In genomic region chr7:26858229-26858568, GRCh38 we compare ENCODE assay signal across 10 cellular contexts. TPM values are rescaled to one million over a fixed set of nuclear protein-coding genes. Genes with fewer than 3 reads are reported as not detected.
A peak's percentile ranks its signal among the peaks of the same experiment; 100 is the strongest.
DNase-seq lines count a peak whose midpoint lies in the region; ATAC-seq, FAIRE-seq and TF ChIP-seq lines count a peak whose summit lies in the region.
"Had no signal": no experiment of that assay in that cellular context is flagged by ENCODE, and none has a peak within 500 bp of the region (broad histone marks: within the 10 kb centered on the region; RNA-seq: fewer than 3 reads in every experiment).

No MANE protein-coding gene starts in this region.

- no peaks in the 10 kb centered on the region for H3K9me3 Mint-ChIP-seq in MCF 10A (ENCODE audit: unreplicated experiment)
- no peaks in the 10 kb centered on the region for H3K9me3 Mint-ChIP-seq in osteocyte (ENCODE audit: unreplicated experiment)

- H3K27me3 ChIP-seq in stomach, result peaks cover 0 to 28% (median 0%) of the 10 kb centered on the region in 3 donors

- TF ChIP-seq EP300 in stomach (IDR thresholded peaks at IDR 0.05), result no peak

- H3K36me3 ChIP-seq in kidney (ENCODE audit: control insufficient read depth in 1 of 2, insufficient read depth in 2 of 2, low read length in 2 of 2), result no peaks in the 10 kb centered on the region
- H3K36me3 ChIP-seq in stomach, result no peaks in the 10 kb centered on the region

- peak overlapping the region in 1 of 2 donors; percentile 84 for H3K9ac ChIP-seq in kidney (ENCODE audit: low read length in 2 of 2)

- intact Hi-C loops in MCF 10A (cut with micrococcal nuclease) (loop anchor here (1.0 kb wide), 1 partner anchor 240 kb away; no protein-coding TSS in a partner anchor), kidney (cut with DNase I) (loop anchor here (10.0 kb wide), 1 partner anchor 163 kb away; no protein-coding TSS in a partner anchor), stomach (cut with DNase I; ENCODE audit: low total_unique reads) (no loop called here)

- H3K4me3 ChIP-seq in kidney (ENCODE audit: low read length in 2 of 2) (peak overlapping the region; percentile 43 to 69), stomach (peak overlapping the region in 3 of 4 donors; percentile 19 to 33 (median 26))

- TF ChIP-seq CTCF in MCF 10A (IDR thresholded peaks at IDR 0.05; ENCODE audit: unreplicated experiment), result no peak
- TF ChIP-seq CTCF in kidney (IDR thresholded peaks at IDR 0.05; ENCODE audit: borderline replicate concordance, extremely low read depth, insufficient read depth), result no peak
- TF ChIP-seq CTCF in stomach (IDR thresholded peaks at IDR 0.05), result no peak
- TF ChIP-seq CTCF in osteocyte (IDR thresholded peaks at IDR 0.05), result no peak

- H3K4me1 ChIP-seq in kidney (ENCODE audit: control insufficient read depth in 1 of 2, insufficient read depth in 1 of 2, low read depth in 1 of 2, low read length in 2 of 2) (peaks cover 0 to 29% of the 10 kb centered on the region in 2 donors), stomach (peaks cover 0 to 17% (median 8%) of the 10 kb centered on the region in 4 donors)

- no TSS peak for BruUV-seq in MCF 10A (replicated peaks; lab: Mats Ljungman, UMichigan)

- DNase-seq in MCF 10A (ENCODE audit: unreplicated experiment) (no peak), kidney (no peak), stomach (no peak), amygdala (lab: John Stamatoyannopoulos, UW) (no peak), osteocyte (ENCODE audit: extremely low spot score, unreplicated experiment) (no peak)
- DNase-seq in stimulated activated CD4-positive, alpha-beta T cell treated with anti-CD3 and anti-CD28 coated beads, Interleukin-4, amount 100 ng/mL, for 1 hour, result no peak
- DNase-seq: DND-41 had no signal

- H3K4me1 Mint-ChIP-seq in MCF 10A (ENCODE audit: insufficient read depth, unreplicated experiment) (peaks cover 36% of the 10 kb centered on the region), osteocyte (ENCODE audit: unreplicated experiment) (peaks cover 4% of the 10 kb centered on the region)

- H3K4me3 Mint-ChIP-seq in MCF 10A (ENCODE audit: unreplicated experiment) (peak overlapping the region; percentile 76), osteocyte (ENCODE audit: unreplicated experiment) (no peak overlapping the region)
- H3K4me3 Mint-ChIP-seq: activated naive CD8-positive, alpha-beta T cell had no signal

- H3K36me3 Mint-ChIP-seq in MCF 10A (ENCODE audit: insufficient read depth, unreplicated experiment), result peaks cover 8% of the 10 kb centered on the region
- H3K36me3 Mint-ChIP-seq in osteocyte (ENCODE audit: unreplicated experiment), result no peaks in the 10 kb centered on the region
- H3K36me3 Mint-ChIP-seq: activated naive CD8-positive, alpha-beta T cell had no signal

- 49 to 68% (median 54%) methylated on average over 4 of the region's 4 CpGs for WGBS in stomach, 5 donors

- CTCF ChIA-PET in MCF 10A (lab: Yijun Ruan, JAX), result interaction anchor here (0.6 to 9.7 kb wide), 16 partner anchors 12 to 1939 kb away, joined by 3 to 198 read pairs (median 4); partner anchors contain the start of genes HOXA1 and HOXA5

- ATAC-seq in HG03439 (IDR thresholded peaks at IDR 0.05; ENCODE audit: unreplicated experiment), result peak; percentile 9
- ATAC-seq in GM18873 (IDR thresholded peaks at IDR 0.05; ENCODE audit: low FRiP score, unreplicated experiment), result no peak

- no peak for TF ChIP-seq POLR2A in stomach (IDR thresholded peaks at IDR 0.05)

- H3K27ac Mint-ChIP-seq in MCF 10A (ENCODE audit: low read depth, unreplicated experiment) (peak overlapping the region; percentile 96), osteocyte (ENCODE audit: unreplicated experiment) (no peak overlapping the region)
- H3K27ac Mint-ChIP-seq: activated naive CD8-positive, alpha-beta T cell had no signal

- H3K27me3 Mint-ChIP-seq in MCF 10A (ENCODE audit: insufficient read depth, unreplicated experiment) (no peaks in the 10 kb centered on the region), osteocyte (ENCODE audit: unreplicated experiment) (peaks cover 76% of the 10 kb centered on the region)

- no peaks in the 10 kb centered on the region for H3K9me3 ChIP-seq in kidney (ENCODE audit: control insufficient read depth in 1 of 2, low read length in 2 of 2)
- H3K9me3 ChIP-seq in stomach, result no peaks in the 10 kb centered on the region

- POLR2A ChIA-PET in MCF 10A (lab: Yijun Ruan, JAX), result interaction anchor here (0.7 to 10.2 kb wide), 15 partner anchors 9 to 654 kb away, joined by 3 to 663 read pairs (median 5); partner anchors contain the start of genes HOXA1, HOXA2 and HOXA5

- H3K27ac ChIP-seq in kidney (ENCODE audit: low read depth in 2 of 2, low read length in 2 of 2), result peak overlapping the region; percentile 85 to 86
- peak overlapping the region; percentile 52 to 80 (median 68) for H3K27ac ChIP-seq in stomach

- FAIRE-seq in kidney (lab: Jason Lieb, UNC), result no peak

RNA-seq across cellular contexts. Expression of gene SKAP2, which starts 6.2 kb away (rescaled TPM):
- total RNA-seq in MCF 10A (2022), result 24.8 and 27.5 TPM in 2 replicates
- total RNA-seq in kidney, result 75.8 TPM
- 20.0 TPM for polyA plus RNA-seq in kidney (ENCODE audit: insufficient read depth, low read depth, low replicate concordance)
- total RNA-seq in stomach, result 100 to 1,000 TPM in 1 of 5 donors, 10 to 100 TPM in 2, 1 to 10 TPM in 2; 4.6 to 127 (median 12.3) TPM
- 10 to 100 TPM in 1 of 3 donors, 1 to 10 TPM in 2; 8.9 to 10.0 (median 9.2) TPM for polyA plus RNA-seq in stomach
- total RNA-seq in osteocyte, result 11.7 and 13.7 TPM in 2 replicates
